ENCODE assay signal across 8 cellular contexts in genomic region chr3:27533718-27534578, GRCh38. TPM values are rescaled to one million over a fixed set of nuclear protein-coding genes. Genes with fewer than 3 reads are reported as not detected.
DNase-seq lines count a peak whose midpoint lies in the region; ATAC-seq lines count a peak whose summit lies in the region.

No MANE protein-coding gene starts in this region.

- peak overlapping the region in 8 of 11 experiments; percentile 18 to 77 (median 62); a peak in 11 of 22 replicates for H3K9ac ChIP-seq in BLaER1 treated with 17β-estradiol and CSF1 and Interleukin-3, amounts not matched to agents 10 nM and 100 nM

- POLR2A ChIA-PET in activated CD4-positive, alpha-beta memory T cell treated with anti-CD3 and anti-CD28 coated beads for 36 hours (lab: Charles Lee), result interaction anchor here (1.3 kb wide), 1 partner anchor 50 kb away, joined by 5 read pairs; the partner anchor contains the start of gene SLC4A7

- intact Hi-C loops in activated CD4-positive, alpha-beta memory T cell treated with anti-CD3 and anti-CD28 coated beads for 36 hours (cut with micrococcal nuclease), result loop anchor here (1.0 to 2.0 kb wide), 5 partner anchors 10 to 97 kb away; partner anchors contain the start of gene SLC4A7

- H3K4me3 Mint-ChIP-seq in activated CD4-positive, alpha-beta memory T cell treated with anti-CD3 and anti-CD28 coated beads for 36 hours, result peak overlapping the region; percentile 42

- H3K4me3 ChIP-seq in BLaER1 treated with 17β-estradiol and CSF1 and Interleukin-3, amounts not matched to agents 10 nM and 100 nM, result no peak overlapping the region; a peak in 1 of 20 replicates
- H3K4me3 ChIP-seq in esophagus (ENCODE audit: low read depth in 1 of 2, low read length in 2 of 2) (no peak overlapping the region), urinary bladder (ENCODE audit: low read depth, low read length) (no peak overlapping the region)

- H3K27ac Mint-ChIP-seq in activated CD4-positive, alpha-beta memory T cell treated with anti-CD3 and anti-CD28 coated beads for 36 hours, result peak overlapping the region; percentile 92

- peak overlapping the region; percentile 41 to 92 (median 77) for H3K27ac ChIP-seq in BLaER1 treated with 17β-estradiol and CSF1 and Interleukin-3, amounts not matched to agents 10 nM and 100 nM
- H3K27ac ChIP-seq in esophagus (ENCODE audit: low read depth in 2 of 2, low read length in 1 of 2), result peak overlapping the region; percentile 69 to 87
- H3K27ac ChIP-seq in urinary bladder (ENCODE audit: low read depth), result peak overlapping the region; percentile 68

- peak; percentile 75 for ATAC-seq in GM19397 (IDR thresholded peaks at IDR 0.05; ENCODE audit: unreplicated experiment)

- H3K4me2 ChIP-seq in BLaER1 treated with 17β-estradiol and CSF1 and Interleukin-3, amounts not matched to agents 10 nM and 100 nM, result peak overlapping the region; percentile 53 to 87 (median 66)

- H3K27me3 ChIP-seq in BLaER1 treated with 17β-estradiol and CSF1 and Interleukin-3, amounts not matched to agents 10 nM and 100 nM, result no peaks in the 10 kb centered on the region
- no peaks in the 10 kb centered on the region for H3K27me3 ChIP-seq in esophagus (ENCODE audit: control insufficient read depth in 1 of 2, insufficient read depth in 2 of 2, low read length in 2 of 2)

- no peaks in the 10 kb centered on the region for H4K20me1 ChIP-seq in BLaER1 treated with 17β-estradiol and CSF1 and Interleukin-3, amounts not matched to agents 10 nM and 100 nM

- peaks cover 23% of the 10 kb centered on the region for H3K4me1 Mint-ChIP-seq in activated CD4-positive, alpha-beta memory T cell treated with anti-CD3 and anti-CD28 coated beads for 36 hours (ENCODE audit: low read depth)

- no peaks in the 10 kb centered on the region for H3K9me3 ChIP-seq in BLaER1 treated with 17β-estradiol and CSF1 and Interleukin-3, amounts not matched to agents 10 nM and 100 nM (replicated peaks in 1 of 11)
- H3K9me3 ChIP-seq in esophagus (ENCODE audit: control insufficient read depth in 2 of 2, insufficient read depth in 1 of 2, low read depth in 1 of 2, low read length in 1 of 2), result no peaks in the 10 kb centered on the region

- H3K9me3 Mint-ChIP-seq in activated CD4-positive, alpha-beta memory T cell treated with anti-CD3 and anti-CD28 coated beads for 36 hours, result no peaks in the 10 kb centered on the region

- peak; percentile 38 for DNase-seq in HuH-7 (ENCODE audit: low spot score)
- DNase-seq in activated CD4-positive, alpha-beta memory T cell treated with anti-CD3 and anti-CD28 coated beads for 36 hours, result peak; percentile 70
- peak; percentile 87 for DNase-seq in myocyte (ENCODE audit: low read depth)
- DNase-seq in OCI-M1 (lab: John Stamatoyannopoulos, UW), result no peak

- no peaks in the 10 kb centered on the region for H3K36me3 Mint-ChIP-seq in activated CD4-positive, alpha-beta memory T cell treated with anti-CD3 and anti-CD28 coated beads for 36 hours

- WGBS in esophagus, 2 donors, result 19 to 39% methylated on average over 10 of the region's 10 CpGs
- WGBS in urinary bladder, result 26% methylated on average over 10 of the region's 10 CpGs

- CTCF ChIA-PET in activated CD4-positive, alpha-beta memory T cell treated with anti-CD3 and anti-CD28 coated beads for 36 hours (lab: Charles Lee), result interaction anchor here (1.0 to 1.2 kb wide), 2 partner anchors 9 to 12 kb away, joined by 3 to 4 read pairs; no protein-coding TSS in a partner anchor

- H3K4me1 ChIP-seq in BLaER1 treated with 17β-estradiol and CSF1 and Interleukin-3, amounts not matched to agents 10 nM and 100 nM, result peaks cover 20 to 61% (median 28%) of the 10 kb centered on the region in 10 experiments
- peaks cover 0 to 2% of the 10 kb centered on the region in 2 donors for H3K4me1 ChIP-seq in esophagus (ENCODE audit: control insufficient read depth in 2 of 2, insufficient read depth in 2 of 2, low read length in 1 of 2)
- H3K4me1 ChIP-seq in urinary bladder (ENCODE audit: insufficient read depth), result no peaks in the 10 kb centered on the region

- H3K36me3 ChIP-seq in BLaER1 treated with 17β-estradiol and CSF1 and Interleukin-3, amounts not matched to agents 10 nM and 100 nM, result no peaks in the 10 kb centered on the region
- H3K36me3 ChIP-seq in esophagus (ENCODE audit: control insufficient read depth in 2 of 2, insufficient read depth in 2 of 2, low read length in 1 of 2), result no peaks in the 10 kb centered on the region
- H3K36me3 ChIP-seq in urinary bladder (ENCODE audit: insufficient read depth), result no peaks in the 10 kb centered on the region

- no peaks in the 10 kb centered on the region for H3K27me3 Mint-ChIP-seq in activated CD4-positive, alpha-beta memory T cell treated with anti-CD3 and anti-CD28 coated beads for 36 hours

RNA-seq across cellular contexts. Expression of gene SLC4A7, which starts 49.8 kb away (rescaled TPM):
- 10 to 100 TPM; 62.1 to 62.3 TPM for total RNA-seq in activated CD4-positive, alpha-beta memory T cell treated with anti-CD3 and anti-CD28 coated beads for 36 hours
- polyA plus RNA-seq in esophagus, result 1 to 10 TPM; 3.1 to 3.5 TPM
- 61.3 and 91.7 TPM in 2 replicates for total RNA-seq in myocyte
- 15.9 TPM for polyA plus RNA-seq in myocyte (2012)
- total RNA-seq in urinary bladder, result 110 TPM
- polyA plus RNA-seq in urinary bladder, result 13.7 TPM
